In genomic region chr13:112781881-112782361, GRCh38 we compare ENCODE assay signal across 13 cellular contexts.
DNase-seq lines count a peak whose midpoint lies in the region; ATAC-seq, FAIRE-seq and TF ChIP-seq lines count a peak whose summit lies in the region.
"Had no signal": no experiment of that assay in that cellular context is flagged by ENCODE, and none has a peak within 500 bp of the region (broad histone marks: within the 10 kb centered on the region; RNA-seq: fewer than 3 reads in every experiment).

No MANE protein-coding gene starts in this region.

- H3K36me3 Mint-ChIP-seq in H9 (ENCODE audit: insufficient read depth in 1 of 3, low read depth in 3 of 3), result peaks cover 12 to 22% (median 18%) of the 10 kb centered on the region in 3 experiments
- peaks cover 5% of the 10 kb centered on the region for H3K36me3 Mint-ChIP-seq in astrocyte (ENCODE audit: low read depth, unreplicated experiment)

- no CpG with 5 or more reads among the region's 19 CpGs for WGBS in H9 (ENCODE audit: extremely low coverage, insufficient read length, low lambda C conversion rate)
- 91 to 95% methylated on average over 19 of the region's 19 CpGs for WGBS in sigmoid colon, 2 donors

- H2BK12ac ChIP-seq in H9 (ENCODE audit: insufficient read length, low read depth, low read length), result no peak overlapping the region

- no peak overlapping the region for H3K23ac ChIP-seq in H9 (ENCODE audit: insufficient read length, low read depth, low read length)

- H3K27me3 Mint-ChIP-seq in H9 (ENCODE audit: low read depth) (no peaks in the 10 kb centered on the region), astrocyte (ENCODE audit: low read depth, unreplicated experiment) (no peaks in the 10 kb centered on the region)

- H2BK5ac ChIP-seq in H9 (ENCODE audit: insufficient read length, low read length), result no peak overlapping the region

- H4K20me1 ChIP-seq in H9 (ENCODE audit: control insufficient read depth, insufficient read depth, insufficient read length) (no peaks in the 10 kb centered on the region), astrocyte (ENCODE audit: insufficient read depth, low read length) (no peaks in the 10 kb centered on the region)

- H2AFZ ChIP-seq in H9 (ENCODE audit: low read length) (no peak overlapping the region), astrocyte (ENCODE audit: low read depth, low read length) (peak overlapping the region; percentile 47)

- no peaks in the 10 kb centered on the region; the same call in 1 of the 2 replicates for H3K79me2 ChIP-seq in H9 (ENCODE audit: insufficient read depth, low read length)
- no peaks in the 10 kb centered on the region for H3K79me2 ChIP-seq in astrocyte (ENCODE audit: insufficient read depth, low read length)

- FAIRE-seq in astrocyte (lab: Jason Lieb, UNC), result no peak

- H2BK20ac ChIP-seq in H9 (ENCODE audit: low read depth, low read length, poor library complexity, severe bottlenecking), result no peak overlapping the region

- H3K9ac ChIP-seq in H9 (ENCODE audit: extremely low read depth, insufficient read length, low read length) (no peak overlapping the region), astrocyte (ENCODE audit: low read length) (no peak overlapping the region)

- DNase-seq in H9 (no peak), astrocyte (ENCODE audit: low read depth) (peak; percentile 56), right atrium auricular region (ENCODE audit: low spot score) (peak; percentile 63), sigmoid colon (peak; percentile 78), 8988T (no peak), DMS53 treated with DMSO at 0.1 percent for 48 hours (lab: John Stamatoyannopoulos, UW; ENCODE audit: unreplicated experiment) (no peak)
- DNase-seq in stimulated activated naive CD4-positive, alpha-beta T cell (lab: John Stamatoyannopoulos, UW), result no peak
- DNase-seq: stimulated activated CD4-positive, alpha-beta T cell treated with anti-CD3 and anti-CD28 coated beads, Interleukin-2, amount 100 ng/mL, for 24 hours; WERI-Rb-1 had no signal

- intact Hi-C loops in sigmoid colon (cut with DNase I), result loop anchor here (2.0 kb wide), 1 partner anchor 91 kb away; the partner anchor contains the start of gene ATP11A

- H3K9me3 Mint-ChIP-seq in H9 (peaks cover 4 to 6% of the 10 kb centered on the region in 2 experiments; a peak in 3 of 5 replicates), astrocyte (ENCODE audit: unreplicated experiment) (peaks cover 2% of the 10 kb centered on the region)

- H4K5ac ChIP-seq in H9 (ENCODE audit: insufficient read length, low read depth, low read length), result no peak overlapping the region

- H3K4me1 Mint-ChIP-seq in H9, result peaks cover 32 to 34% of the 10 kb centered on the region in 2 experiments
- H3K4me1 Mint-ChIP-seq in astrocyte (ENCODE audit: low read depth, unreplicated experiment), result peaks cover 33% of the 10 kb centered on the region

- no peak for ATAC-seq in HG02981 (IDR thresholded peaks at IDR 0.05; ENCODE audit: unreplicated experiment)
- ATAC-seq: HCT116, Panc1 had no signal

- H3K4ac ChIP-seq in H9 (ENCODE audit: low read depth, low read length), result no peak overlapping the region

- H3K27ac Mint-ChIP-seq in H9 (peak overlapping the region; percentile 56 to 76 (median 73); a peak in 5 of 7 replicates), astrocyte (ENCODE audit: unreplicated experiment) (no peak overlapping the region)

- no peaks in the 10 kb centered on the region for H3K9me3 ChIP-seq in H9 (ENCODE audit: control insufficient read depth, low read depth, low read length)
- H3K9me3 ChIP-seq in astrocyte (ENCODE audit: insufficient read depth, low read depth, low read length), result no peaks in the 10 kb centered on the region
- no peaks in the 10 kb centered on the region for H3K9me3 ChIP-seq in right atrium auricular region
- H3K9me3 ChIP-seq in sigmoid colon, result no peaks in the 10 kb centered on the region
- H3K9me3 ChIP-seq: esophagus muscularis mucosa had no signal

- H3K4me2 ChIP-seq in H9 (ENCODE audit: insufficient read depth, insufficient read length, low read length) (no peak overlapping the region), astrocyte (ENCODE audit: low read length) (peak overlapping the region; percentile 50)

- peak overlapping the region; percentile 21; the same call in 1 of the 2 replicates for H3K14ac ChIP-seq in H9 (ENCODE audit: insufficient read depth, low read length)

- no peaks in the 10 kb centered on the region for H3K23me2 ChIP-seq in H9 (ENCODE audit: insufficient read length, low read depth, low read length, poor library complexity, severe bottlenecking)

- TF ChIP-seq CTCF in H9 (conservative IDR thresholded peaks at IDR 0.05) (no peak), astrocyte (IDR thresholded peaks at IDR 0.05; ENCODE audit: insufficient read depth, low read depth, low read length) (no peak), right atrium auricular region (IDR thresholded peaks at IDR 0.05) (no peak), sigmoid colon (IDR thresholded peaks at IDR 0.05) (no peak)

- no peak for TF ChIP-seq EP300 in sigmoid colon (IDR thresholded peaks at IDR 0.05)

- no peak overlapping the region for H2AK5ac ChIP-seq in H9 (ENCODE audit: insufficient read length, low read length)

- no peak overlapping the region for H3K4me3 Mint-ChIP-seq in H9
- H3K4me3 Mint-ChIP-seq in astrocyte (ENCODE audit: unreplicated experiment), result no peak overlapping the region

- H3K36me3 ChIP-seq in astrocyte (ENCODE audit: insufficient read depth, low read length) (no peaks in the 10 kb centered on the region), right atrium auricular region (no peaks in the 10 kb centered on the region), sigmoid colon (peaks cover 0 to 14% (median 0%) of the 10 kb centered on the region in 4 donors)
- H3K36me3 ChIP-seq: WERI-Rb-1 had no signal

- H3K27ac ChIP-seq in H9 (ENCODE audit: insufficient read length, low read depth, low read length) (no peak overlapping the region), astrocyte (ENCODE audit: low read depth, low read length) (no peak overlapping the region), right atrium auricular region (peak overlapping the region; percentile 57 to 73), sigmoid colon (peak overlapping the region in 2 of 4 donors; percentile 44 to 69)
- H3K27ac ChIP-seq: WERI-Rb-1 had no signal

- H4K91ac ChIP-seq in H9 (ENCODE audit: insufficient read length, low read depth, low read length), result no peak overlapping the region

- H4K8ac ChIP-seq in H9 (replicated peaks; ENCODE audit: insufficient read length, low read depth, low read length), result no peak overlapping the region

- H3K56ac ChIP-seq in H9 (ENCODE audit: insufficient read length, low read depth, low read length), result no peak overlapping the region

- H3K27me3 ChIP-seq in H9 (ENCODE audit: insufficient read depth, low read length) (no peaks in the 10 kb centered on the region), astrocyte (ENCODE audit: insufficient read depth, low read length) (no peaks in the 10 kb centered on the region), right atrium auricular region (no peaks in the 10 kb centered on the region), sigmoid colon (no peaks in the 10 kb centered on the region)
- H3K27me3 ChIP-seq: esophagus muscularis mucosa had no signal

- no peak overlapping the region for H3K4me3 ChIP-seq in astrocyte (ENCODE audit: insufficient read depth, low read depth, low read length)
- H3K4me3 ChIP-seq in right atrium auricular region, result no peak overlapping the region
- H3K4me3 ChIP-seq in sigmoid colon, result no peak overlapping the region
- H3K4me3 ChIP-seq: esophagus muscularis mucosa had no signal

- H3K4me1 ChIP-seq in H9 (ENCODE audit: insufficient read depth, low read length) (peaks cover 6% of the 10 kb centered on the region; the same call in 1 of the 2 replicates), astrocyte (ENCODE audit: insufficient read depth, low read length) (peaks cover 8% of the 10 kb centered on the region), right atrium auricular region (peaks cover 0 to 37% of the 10 kb centered on the region in 2 donors), sigmoid colon (peaks cover 0 to 30% (median 23%) of the 10 kb centered on the region in 4 donors)

- H2BK15ac ChIP-seq in H9 (ENCODE audit: low read depth, low read length), result no peak overlapping the region

- H2BK120ac ChIP-seq in H9 (ENCODE audit: low read depth, low read length, poor library complexity, severe bottlenecking), result no peak overlapping the region

- H3T11ph ChIP-seq in H9 (ENCODE audit: low read length), result no peak overlapping the region

- TF ChIP-seq POLR2A in sigmoid colon (IDR thresholded peaks at IDR 0.05), result no peak

- H3K79me1 ChIP-seq in H9 (ENCODE audit: insufficient read depth, low read depth, low read length, poor library complexity, severe bottlenecking), result no peaks in the 10 kb centered on the region

- no peak overlapping the region for H3K18ac ChIP-seq in H9 (ENCODE audit: insufficient read length, low read depth, low read length)

Comparison
In these comparisons a context has a peak if more than half of its experiments do, and no peak if none do; other contexts are left out.
1. DNase-seq: peak in astrocyte (single experiment), right atrium auricular region (single experiment) and sigmoid colon (single experiment); none in H9 (single experiment), stimulated activated naive CD4-positive, alpha-beta T cell (0 of 6), 8988T (single experiment) and DMS53 treated with DMSO at 0.1 percent for 48 hours (single experiment).
2. H3K27ac ChIP-seq: peak in right atrium auricular region (2 of 2); none in H9 (single experiment) and astrocyte (single experiment).